8 cellular contexts compared by ENCODE assay signal in genomic region chr12:94101902-94102660, GRCh38.
DNase-seq lines count a peak whose midpoint lies in the region; ATAC-seq and TF ChIP-seq lines count a peak whose summit lies in the region.

No MANE protein-coding gene starts in this region.

- peak; percentile 77 for TF ChIP-seq CTCF in astrocyte of the cerebellum (IDR thresholded peaks at IDR 0.05; ENCODE audit: low read depth, low read length, missing control alignments)

- DNase-seq in NCI-H187 treated with DMSO at 0.1 percent for 48 hours (lab: John Stamatoyannopoulos, UW): peak; percentile 69
- DNase-seq in T-helper 9 cell: peak; percentile 68
- DNase-seq in astrocyte of the cerebellum (ENCODE audit: low read depth): peak; percentile 68
- peak; percentile 74 to 82 for DNase-seq in hippocampal formation (lab: John Stamatoyannopoulos, UW)
- DNase-seq in retina: peak; percentile 96
- DNase-seq in cortex of kidney (lab: John Stamatoyannopoulos, UW): no peak

- in situ Hi-C loops in astrocyte of the cerebellum (cut with HindIII; ENCODE audit: low sequenced_read_pairs): no loop called here

- H3K4me3 ChIP-seq in astrocyte of the cerebellum (ENCODE audit: low read depth, low read length): peak overlapping the region; percentile 56

- ATAC-seq in GM18502 (IDR thresholded peaks at IDR 0.05; ENCODE audit: poor library complexity, unreplicated experiment) (peak; percentile 89), HG02981 (IDR thresholded peaks at IDR 0.05; ENCODE audit: unreplicated experiment) (peak; percentile 82)
